ENCODE assay signal across 15 cellular contexts in the genomic region with DNA sequence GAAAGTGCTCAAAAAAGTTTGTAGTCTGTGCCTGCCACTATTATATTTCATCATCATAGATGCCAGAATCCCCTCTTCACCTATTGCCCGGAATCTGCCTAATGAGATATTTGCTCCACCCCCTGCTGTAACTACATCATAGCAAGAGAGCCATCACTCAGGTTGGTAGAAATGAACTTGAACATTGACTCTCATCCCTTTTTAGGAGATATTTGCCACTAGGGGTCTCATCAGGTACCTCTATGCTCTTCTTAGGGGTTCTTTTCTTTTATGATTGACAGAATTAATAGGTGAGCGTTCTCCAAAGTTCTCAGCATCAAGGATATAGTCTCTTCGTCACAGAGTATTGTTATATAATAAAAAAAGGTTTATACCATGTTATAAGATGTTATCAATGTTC. TPM values are rescaled to one million over a fixed set of nuclear protein-coding genes. Genes with fewer than 3 reads are reported as not detected.
A peak's percentile ranks its signal among the peaks of the same experiment; 100 is the strongest.
DNase-seq lines count a peak whose midpoint lies in the region; ATAC-seq and TF ChIP-seq lines count a peak whose summit lies in the region.
"Had no signal": no experiment of that assay in that cellular context is flagged by ENCODE, and none has a peak within 500 bp of the region (broad histone marks: within the 10 kb centered on the region; RNA-seq: fewer than 3 reads in every experiment).

No MANE protein-coding gene starts in this region.

- TF ChIP-seq CTCF in GM12873 (IDR thresholded peaks at IDR 0.05; ENCODE audit: insufficient read depth, low read depth, low read length, missing control alignments) (peak; percentile 5), OCI-LY7 (conservative IDR thresholded peaks at IDR 0.05; ENCODE audit: low read length) (peak; percentile 63)

- intact Hi-C loops in OCI-LY7 (cut with micrococcal nuclease; ENCODE audit: unreplicated experiment) = no loop called here
- intact Hi-C loops in Right ventricle myocardium superior (cut with DNase I) = no loop called here
- intact Hi-C loops in posterior cingulate gyrus (cut with DNase I) = no loop called here

- peak; percentile 63 for DNase-seq in Karpas-422
- peak; percentile 31 for DNase-seq in OCI-LY7 (ENCODE audit: low spot score)
- no peak for DNase-seq in memory B cell (ENCODE audit: low spot score in 2 of 2)
- DNase-seq in effector memory CD4-positive, alpha-beta T cell = no peak
- DNase-seq in Right ventricle myocardium superior = no peak
- no peak for DNase-seq in posterior cingulate gyrus
- DNase-seq: CD8-positive, alpha-beta T cell; COR-L47; IMR-90 had no signal

- no peak overlapping the region for H3K4me3 Mint-ChIP-seq in memory B cell
- H3K4me3 Mint-ChIP-seq: CD8-positive, alpha-beta T cell had no signal

- CTCF ChIA-PET in OCI-LY7 (lab: Charles Lee; ENCODE audit: unreplicated experiment) = no interaction called here

- H3K9ac ChIP-seq in Karpas-422 (ENCODE audit: low read length) = no peak overlapping the region
- H3K9ac ChIP-seq: KMS-11 had no signal

- H3K4me2 ChIP-seq in Karpas-422 (ENCODE audit: low read depth, low read length, poor library complexity, severe bottlenecking) = no peak overlapping the region
- H3K4me2 ChIP-seq in OCI-LY7 (ENCODE audit: low read length) = no peak overlapping the region
- H3K4me2 ChIP-seq: A549, KMS-11 had no signal

- H3K27me3 ChIP-seq in Karpas-422 (ENCODE audit: low read length) = no peaks in the 10 kb centered on the region
- peaks cover 5% of the 10 kb centered on the region for H3K27me3 ChIP-seq in effector memory CD4-positive, alpha-beta T cell (replicated peaks; ENCODE audit: control insufficient read depth, insufficient read depth, low read length, poor library complexity, severe bottlenecking)

- no peaks in the 10 kb centered on the region for H3K9me3 Mint-ChIP-seq in memory B cell
- H3K9me3 Mint-ChIP-seq: CD14-positive monocyte; CD8-positive, alpha-beta T cell had no signal

- no peaks in the 10 kb centered on the region for H3K79me2 ChIP-seq in Karpas-422 (ENCODE audit: low read length)
- H3K79me2 ChIP-seq in OCI-LY7 (ENCODE audit: insufficient read depth, low read depth, low read length) = no peaks in the 10 kb centered on the region

- peaks cover 2% of the 10 kb centered on the region for H3K36me3 Mint-ChIP-seq in memory B cell
- H3K36me3 Mint-ChIP-seq: CD14-positive monocyte; CD8-positive, alpha-beta T cell had no signal

- ATAC-seq in memory B cell (ENCODE audit: low read depth) (peak; percentile 29), Right ventricle myocardium superior (ENCODE audit: poor library complexity) (no peak)
- ATAC-seq: A549; CD8-positive, alpha-beta T cell had no signal

- H3K27me3 Mint-ChIP-seq in memory B cell = peaks cover 14% of the 10 kb centered on the region

- H3K9me3 ChIP-seq in Karpas-422 (ENCODE audit: low read length) (no peaks in the 10 kb centered on the region), OCI-LY7 (ENCODE audit: low read length) (no peaks in the 10 kb centered on the region)
- H3K9me3 ChIP-seq in effector memory CD4-positive, alpha-beta T cell (ENCODE audit: control insufficient read depth, low read length) = no peaks in the 10 kb centered on the region
- H3K9me3 ChIP-seq: A549 had no signal

- no TSS peak for BruUV-seq in OCI-LY7 (replicated peaks; lab: Mats Ljungman, UMichigan)

- H3K9me2 ChIP-seq in Karpas-422 (replicated peaks; ENCODE audit: insufficient read depth, low read length) (no peaks in the 10 kb centered on the region), OCI-LY7 (ENCODE audit: insufficient read depth, low read length) (no peaks in the 10 kb centered on the region)

- H2AFZ ChIP-seq in Karpas-422 (ENCODE audit: low read length) (no peak overlapping the region), OCI-LY7 (ENCODE audit: low read length) (no peak overlapping the region)

- H3K27ac ChIP-seq in Karpas-422 (ENCODE audit: low read length) = no peak overlapping the region
- H3K27ac ChIP-seq in OCI-LY7 (ENCODE audit: low read depth, low read length, poor library complexity, severe bottlenecking) = no peak overlapping the region
- H3K27ac ChIP-seq in effector memory CD4-positive, alpha-beta T cell (ENCODE audit: insufficient read depth, low read length, poor library complexity, severe bottlenecking) = no peak overlapping the region
- H3K27ac ChIP-seq: A549, KMS-11 had no signal

- H4K20me1 ChIP-seq in Karpas-422 (ENCODE audit: insufficient read depth, low read depth, low read length) (no peaks in the 10 kb centered on the region), OCI-LY7 (ENCODE audit: insufficient read depth, low read length) (no peaks in the 10 kb centered on the region)

- POLR2A ChIA-PET in OCI-LY7 (lab: Charles Lee) = interaction anchor here (0.6 to 0.7 kb wide), 2 partner anchors 107 to 172 kb away, joined by 4 to 5 read pairs; no protein-coding TSS in a partner anchor

- H3K4me1 ChIP-seq in Karpas-422 (ENCODE audit: low read length) = peaks cover 10% of the 10 kb centered on the region
- H3K4me1 ChIP-seq in OCI-LY7 (ENCODE audit: insufficient read depth, low read length, poor library complexity, severe bottlenecking) = no peaks in the 10 kb centered on the region
- H3K4me1 ChIP-seq in effector memory CD4-positive, alpha-beta T cell (ENCODE audit: control insufficient read depth, insufficient read depth, low read length, poor library complexity, severe bottlenecking) = no peaks in the 10 kb centered on the region
- H3K4me1 ChIP-seq: A549 had no signal

- H3K4me1 Mint-ChIP-seq in memory B cell = peaks cover 11% of the 10 kb centered on the region
- H3K4me1 Mint-ChIP-seq: CD14-positive monocyte had no signal

- no peak overlapping the region for H3K27ac Mint-ChIP-seq in memory B cell
- H3K27ac Mint-ChIP-seq: CD14-positive monocyte; CD8-positive, alpha-beta T cell had no signal

- H3K36me3 ChIP-seq in Karpas-422 (ENCODE audit: insufficient read depth, low read length) (no peaks in the 10 kb centered on the region), OCI-LY7 (ENCODE audit: insufficient read depth, low read length) (no peaks in the 10 kb centered on the region)
- no peaks in the 10 kb centered on the region for H3K36me3 ChIP-seq in effector memory CD4-positive, alpha-beta T cell (ENCODE audit: control insufficient read depth, insufficient read depth, low read length)

- H3K4me3 ChIP-seq in Karpas-422 (ENCODE audit: low read length) (no peak overlapping the region), OCI-LY7 (ENCODE audit: low read depth, low read length, poor library complexity, severe bottlenecking) (no peak overlapping the region)
- H3K4me3 ChIP-seq in effector memory CD4-positive, alpha-beta T cell (ENCODE audit: insufficient read depth, low read depth, low read length, poor library complexity, severe bottlenecking) = no peak overlapping the region
- H3K4me3 ChIP-seq: A549 had no signal

RNA-seq across cellular contexts. Expression of gene ANKS4B, which starts 20.0 kb away (rescaled TPM):
- not detected in 2 replicates for total RNA-seq in Karpas-422 (2014; rRNA removed; shearing (Covaris generic); ENCODE audit: low replicate concordance)
- total RNA-seq in OCI-LY7 (2014; rRNA removed; shearing (Covaris generic)) = not detected in 2 replicates
- not detected in 2 replicates for total RNA-seq in OCI-LY7 (2022)
- total RNA-seq in Right ventricle myocardium superior = not detected
- total RNA-seq: CD8-positive, alpha-beta T cell; Daoy; H4; IMR-90 had no signal

RNA-seq across cellular contexts. Expression of gene CRYM, which starts 24.6 kb away (rescaled TPM):
- 6.8 and 7.1 TPM in 2 replicates for total RNA-seq in Karpas-422 (2014; rRNA removed; shearing (Covaris generic); ENCODE audit: low replicate concordance)
- 0.18 and 0.28 TPM in 2 replicates for total RNA-seq in OCI-LY7 (2014; rRNA removed; shearing (Covaris generic))
- total RNA-seq in OCI-LY7 (2022) = 0.23 and 0.70 TPM in 2 replicates
- total RNA-seq in Right ventricle myocardium superior = 70.0 TPM
- total RNA-seq: CD8-positive, alpha-beta T cell; Daoy; IMR-90 had no signal

RNA-seq across cellular contexts. Expression of gene ZP2, which starts 42.1 kb away (rescaled TPM):
- not detected in 2 replicates for total RNA-seq in Karpas-422 (2014; rRNA removed; shearing (Covaris generic); ENCODE audit: low replicate concordance)
- not detected in 2 replicates for total RNA-seq in OCI-LY7 (2014; rRNA removed; shearing (Covaris generic))
- total RNA-seq in OCI-LY7 (2022) (not detected in 2 replicates), Right ventricle myocardium superior (not detected)
- total RNA-seq: CD8-positive, alpha-beta T cell; Daoy; H4; IMR-90 had no signal

Comparison
In these comparisons a context has a peak if more than half of its experiments do, and no peak if none do; other contexts are left out.
1. DNase-seq: peak in Karpas-422 (single experiment) and OCI-LY7 (single experiment); none in memory B cell (0 of 2), effector memory CD4-positive, alpha-beta T cell (0 of 3), Right ventricle myocardium superior (single experiment) and posterior cingulate gyrus (0 of 10).